1 cellular context compared by ENCODE assay signal in genomic region chr17:62809656-62810055, GRCh38.
TF ChIP-seq lines count a peak whose summit lies in the region.

No MANE protein-coding gene starts in this region.

TF ChIP-seq in WTC11, 78 proteins besides CTCF, POLR2A, EP300 and RAD21 (continued from another document):
- no peak for TF ChIP-seq USF2 (CRISPR knock-in tag; IDR thresholded peaks at IDR 0.05)
- TF ChIP-seq FOXK1 (CRISPR knock-in tag; IDR thresholded peaks at IDR 0.05) = no peak
- TF ChIP-seq KAT7 (CRISPR knock-in tag; IDR thresholded peaks at IDR 0.05; ENCODE audit: borderline replicate concordance) = no peak
- TF ChIP-seq JAZF1 (CRISPR knock-in tag; IDR thresholded peaks at IDR 0.05) = no peak
- TF ChIP-seq SMAD3 (CRISPR knock-in tag; IDR thresholded peaks at IDR 0.05; ENCODE audit: borderline replicate concordance) = no peak
- TF ChIP-seq, protein P1, sequence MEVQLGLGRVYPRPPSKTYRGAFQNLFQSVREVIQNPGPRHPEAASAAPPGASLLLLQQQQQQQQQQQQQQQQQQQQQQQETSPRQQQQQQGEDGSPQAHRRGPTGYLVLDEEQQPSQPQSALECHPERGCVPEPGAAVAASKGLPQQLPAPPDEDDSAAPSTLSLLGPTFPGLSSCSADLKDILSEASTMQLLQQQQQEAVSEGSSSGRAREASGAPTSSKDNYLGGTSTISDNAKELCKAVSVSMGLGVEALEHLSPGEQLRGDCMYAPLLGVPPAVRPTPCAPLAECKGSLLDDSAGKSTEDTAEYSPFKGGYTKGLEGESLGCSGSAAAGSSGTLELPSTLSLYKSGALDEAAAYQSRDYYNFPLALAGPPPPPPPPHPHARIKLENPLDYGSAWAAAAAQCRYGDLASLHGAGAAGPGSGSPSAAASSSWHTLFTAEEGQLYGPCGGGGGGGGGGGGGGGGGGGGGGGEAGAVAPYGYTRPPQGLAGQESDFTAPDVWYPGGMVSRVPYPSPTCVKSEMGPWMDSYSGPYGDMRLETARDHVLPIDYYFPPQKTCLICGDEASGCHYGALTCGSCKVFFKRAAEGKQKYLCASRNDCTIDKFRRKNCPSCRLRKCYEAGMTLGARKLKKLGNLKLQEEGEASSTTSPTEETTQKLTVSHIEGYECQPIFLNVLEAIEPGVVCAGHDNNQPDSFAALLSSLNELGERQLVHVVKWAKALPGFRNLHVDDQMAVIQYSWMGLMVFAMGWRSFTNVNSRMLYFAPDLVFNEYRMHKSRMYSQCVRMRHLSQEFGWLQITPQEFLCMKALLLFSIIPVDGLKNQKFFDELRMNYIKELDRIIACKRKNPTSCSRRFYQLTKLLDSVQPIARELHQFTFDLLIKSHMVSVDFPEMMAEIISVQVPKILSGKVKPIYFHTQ (CRISPR knock-in tag; IDR thresholded peaks at IDR 0.05) = no peak
- no peak for TF ChIP-seq NR1H2 (CRISPR knock-in tag; IDR thresholded peaks at IDR 0.05)
- TF ChIP-seq ATF2 (CRISPR knock-in tag; IDR thresholded peaks at IDR 0.05; ENCODE audit: borderline replicate concordance, low read depth) = no peak
- TF ChIP-seq ZNF263 (CRISPR knock-in tag; IDR thresholded peaks at IDR 0.05; ENCODE audit: low read depth) = no peak
- TF ChIP-seq ZSCAN18 (CRISPR knock-in tag; IDR thresholded peaks at IDR 0.05) = no peak
- TF ChIP-seq ZNF671 (CRISPR knock-in tag; IDR thresholded peaks at IDR 0.05) = no peak
- TF ChIP-seq FOXP1 (CRISPR knock-in tag; IDR thresholded peaks at IDR 0.05; ENCODE audit: borderline replicate concordance) = no peak
- no peak for TF ChIP-seq ELF4 (CRISPR knock-in tag; IDR thresholded peaks at IDR 0.05; ENCODE audit: low read depth)
- no peak for TF ChIP-seq ZNF317 (CRISPR knock-in tag; IDR thresholded peaks at IDR 0.05; ENCODE audit: borderline replicate concordance, low read depth)
- no peak for TF ChIP-seq IRF1 (CRISPR knock-in tag; IDR thresholded peaks at IDR 0.05)
- no peak for TF ChIP-seq ZNF416 (CRISPR knock-in tag; IDR thresholded peaks at IDR 0.05)
